In the genomic region with DNA sequence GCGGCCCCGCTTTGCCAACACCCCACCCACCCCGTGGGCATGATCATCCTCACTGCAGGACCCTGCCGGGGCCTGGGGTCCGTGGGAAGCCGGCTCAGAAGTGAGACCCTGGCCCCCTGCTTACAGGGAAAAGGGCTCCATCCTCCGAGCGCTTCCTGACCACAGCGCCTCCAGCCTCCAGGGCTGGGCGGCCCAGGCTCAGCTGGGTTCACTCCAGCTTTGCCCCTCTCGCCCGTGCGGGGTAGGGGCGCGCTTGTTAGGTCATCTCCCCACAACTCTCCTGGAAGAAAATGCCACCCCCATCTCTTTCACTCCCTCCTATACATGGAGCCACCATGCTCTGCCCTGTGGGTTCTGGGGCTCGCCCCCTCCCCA, we compare ENCODE assay signal across 22 cellular contexts. TPM values are rescaled to one million over a fixed set of nuclear protein-coding genes. Genes with fewer than 3 reads are reported as not detected.
DNase-seq lines count a peak whose midpoint lies in the region; ATAC-seq, FAIRE-seq and TF ChIP-seq lines count a peak whose summit lies in the region.
"Had no signal": no experiment of that assay in that cellular context is flagged by ENCODE, and none has a peak within 500 bp of the region (broad histone marks: within the 10 kb centered on the region; RNA-seq: fewer than 3 reads in every experiment).

No MANE protein-coding gene starts in this region.

- H3K4me3 Mint-ChIP-seq in activated naive CD8-positive, alpha-beta T cell: peak overlapping the region; percentile 27
- H3K4me3 Mint-ChIP-seq in activated naive CD8-positive, alpha-beta T cell treated with anti-CD3 and anti-CD28 coated beads, Interleukin-2, amount 50 U/mL, for 24 hours: no peak overlapping the region
- H3K4me3 Mint-ChIP-seq: activated CD4-positive, alpha-beta memory T cell treated with anti-CD3 and anti-CD28 coated beads, Interleukin-2, amount 10 ng/mL, durations not matched to agents 7 days and 5 days; CD4-positive, CD25-positive, alpha-beta regulatory T cell had no signal

- H3K56ac ChIP-seq in H1 (replicated peaks; ENCODE audit: insufficient read length, low read depth, low read length): no peak overlapping the region

- H3K27me3 ChIP-seq in H1 (replicated peaks in 1 of 4; ENCODE audit: control insufficient read depth in 3 of 4, extremely low read depth in 1 of 4, insufficient read depth in 3 of 4, low read length in 3 of 4) (peaks cover 0 to 10% (median 4%) of the 10 kb centered on the region in 4 experiments; a peak in 3 of 7 replicates), upper lobe of right lung (peaks cover 26% of the 10 kb centered on the region), BE2C (peaks cover 28% of the 10 kb centered on the region)

- H4K5ac ChIP-seq in H1 (ENCODE audit: insufficient read length, low read depth, low read length): no peak overlapping the region

- no peak overlapping the region for H4K91ac ChIP-seq in H1 (replicated peaks; ENCODE audit: insufficient read length, low read length)

- no peak for TF ChIP-seq CTCF in H1 (IDR thresholded peaks at IDR 0.05; ENCODE audit: control extremely low read depth in 1 of 3, insufficient read depth in 1 of 3, low read depth in 1 of 3, low read length in 3 of 3)
- TF ChIP-seq CTCF in mucosa of descending colon (IDR thresholded peaks at IDR 0.05): no peak
- no peak for TF ChIP-seq CTCF in upper lobe of right lung (IDR thresholded peaks at IDR 0.05)
- no peak for TF ChIP-seq CTCF in BE2C (IDR thresholded peaks at IDR 0.05; ENCODE audit: low read depth, low read length)

- H3K27ac ChIP-seq in H1 (ENCODE audit: low read depth, low read length) (no peak overlapping the region), upper lobe of right lung (no peak overlapping the region)
- H3K27ac ChIP-seq: A549, lower lobe of right lung, tibial artery had no signal

- H3K27ac Mint-ChIP-seq in activated naive CD8-positive, alpha-beta T cell: no peak overlapping the region
- H3K27ac Mint-ChIP-seq in activated naive CD8-positive, alpha-beta T cell treated with anti-CD3 and anti-CD28 coated beads, Interleukin-2, amount 50 U/mL, for 24 hours: no peak overlapping the region
- H3K27ac Mint-ChIP-seq: activated CD4-positive, alpha-beta memory T cell treated with anti-CD3 and anti-CD28 coated beads, Interleukin-2, amount 10 ng/mL, durations not matched to agents 7 days and 5 days; activated T-helper 17 cell treated with anti-CD3 and anti-CD28 coated beads, Interleukin-2, amount 50 U/mL, for 72 hours; CD4-positive, CD25-positive, alpha-beta regulatory T cell had no signal

- no peak for DNase-seq in activated naive CD8-positive, alpha-beta T cell treated with anti-CD3 and anti-CD28 coated beads, Interleukin-2, amount 50 U/mL, for 24 hours
- peak in 1 of 2 experiments; percentile 54 for DNase-seq in H1 (ENCODE audit: low read depth in 1 of 2, low spot score in 2 of 2)
- no peak for DNase-seq in mucosa of descending colon
- no peak for DNase-seq in upper lobe of right lung
- no peak for DNase-seq in GM03348 (ENCODE audit: low spot score)
- no peak for DNase-seq in activated CD4-positive, alpha-beta T cell treated with anti-CD3 and anti-CD28 coated beads for 48 hours
- DNase-seq in BE2C: no peak
- DNase-seq: activated CD4-positive, alpha-beta memory T cell treated with anti-CD3 and anti-CD28 coated beads, Interleukin-2, amount 10 ng/mL, durations not matched to agents 7 days and 5 days; CD4-positive, CD25-positive, alpha-beta regulatory T cell; hypothalamus; lower lobe of right lung; MM.1S; NCI-H2029 treated with DMSO at 0.1 percent for 48 hours; NCI-H524; stimulated activated CD4-positive, alpha-beta T cell treated with anti-CD3 and anti-CD28 coated beads, Interleukin-2, amount 100 ng/mL, for 24 hours; tibial artery had no signal

- no peak overlapping the region for H3K9ac ChIP-seq in H1 (replicated peaks in 1 of 4; ENCODE audit: extremely low read depth in 1 of 4, low read depth in 3 of 4, low read length in 3 of 4)

- peaks cover 0 to 3% (median 0%) of the 10 kb centered on the region in 4 experiments; a peak in 3 of 7 replicates for H3K4me1 ChIP-seq in H1 (replicated peaks in 1 of 4; ENCODE audit: control insufficient read depth in 3 of 4, insufficient read depth in 4 of 4, low read length in 3 of 4)
- H3K4me1 ChIP-seq in mucosa of descending colon (ENCODE audit: low read depth): no peaks in the 10 kb centered on the region
- H3K4me1 ChIP-seq in upper lobe of right lung: peaks cover 16% of the 10 kb centered on the region
- no peaks in the 10 kb centered on the region for H3K4me1 ChIP-seq in BE2C
- H3K4me1 ChIP-seq: A549 had no signal

- H2BK12ac ChIP-seq in H1 (ENCODE audit: low read depth, low read length): no peak overlapping the region

- peaks cover 5% of the 10 kb centered on the region for H3K4me1 Mint-ChIP-seq in activated naive CD8-positive, alpha-beta T cell (ENCODE audit: low read depth)
- H3K4me1 Mint-ChIP-seq in activated naive CD8-positive, alpha-beta T cell treated with anti-CD3 and anti-CD28 coated beads, Interleukin-2, amount 50 U/mL, for 24 hours: peaks cover 6% of the 10 kb centered on the region
- H3K4me1 Mint-ChIP-seq: activated T-helper 17 cell treated with anti-CD3 and anti-CD28 coated beads, Interleukin-2, amount 50 U/mL, for 72 hours had no signal

- H3K23me2 ChIP-seq in H1 (ENCODE audit: low read depth, low read length): peaks cover 9% of the 10 kb centered on the region; the same call in 1 of the 2 replicates

- H3K36me3 ChIP-seq in H1 (ENCODE audit: control insufficient read depth in 2 of 4, insufficient read depth in 4 of 4, low read length in 3 of 4): no peaks in the 10 kb centered on the region
- H3K36me3 ChIP-seq in mucosa of descending colon (ENCODE audit: low read depth): no peaks in the 10 kb centered on the region
- H3K36me3 ChIP-seq in upper lobe of right lung: no peaks in the 10 kb centered on the region
- no peaks in the 10 kb centered on the region for H3K36me3 ChIP-seq in BE2C
- H3K36me3 ChIP-seq: lower lobe of right lung, tibial artery had no signal

- no peak for TF ChIP-seq EP300 in H1 (IDR thresholded peaks at IDR 0.05; ENCODE audit: borderline replicate concordance in 1 of 2, low read depth in 2 of 2, low read length in 2 of 2)

- H2BK15ac ChIP-seq in H1 (ENCODE audit: low read length): no peak overlapping the region

- no peak overlapping the region for H2BK20ac ChIP-seq in H1 (ENCODE audit: low read length)

- ATAC-seq in activated naive CD8-positive, alpha-beta T cell treated with anti-CD3 and anti-CD28 coated beads, Interleukin-2, amount 50 U/mL, for 24 hours: no peak
- peak; percentile 8 for ATAC-seq in mucosa of descending colon
- ATAC-seq in upper lobe of right lung: peak; percentile 17
- ATAC-seq: A549 had no signal

- peak overlapping the region; percentile 46 to 82 for H3K4me2 ChIP-seq in H1 (ENCODE audit: insufficient read depth in 1 of 2, low read depth in 2 of 2, low read length in 2 of 2)
- H3K4me2 ChIP-seq: A549 had no signal

- H3K27me3 Mint-ChIP-seq in activated naive CD8-positive, alpha-beta T cell: peaks cover 26% of the 10 kb centered on the region
- peaks cover 44% of the 10 kb centered on the region for H3K27me3 Mint-ChIP-seq in activated naive CD8-positive, alpha-beta T cell treated with anti-CD3 and anti-CD28 coated beads, Interleukin-2, amount 50 U/mL, for 24 hours

- no peak overlapping the region for H3K14ac ChIP-seq in H1 (ENCODE audit: insufficient read length)

- WGBS in H1 (ENCODE audit: extremely low coverage in 1 of 2, insufficient coverage in 1 of 2, insufficient read length in 1 of 2, insufficient replicate concordance in 2 of 2, low coverage in 1 of 2, low lambda C conversion rate in 2 of 2, missing lambda C conversion rate in 1 of 2), 2 experiments: 22% methylated on average over 12 of the region's 16 CpGs; no CpG with 5 or more reads in 1 of the 2 experiments

- H2BK5ac ChIP-seq in H1 (ENCODE audit: low read depth, low read length): no peak overlapping the region; the same call in 1 of the 2 replicates

- H3K9me3 ChIP-seq in H1 (ENCODE audit: insufficient read depth in 2 of 2, low read depth in 1 of 2, low read length in 1 of 2) (no peaks in the 10 kb centered on the region), mucosa of descending colon (no peaks in the 10 kb centered on the region), upper lobe of right lung (no peaks in the 10 kb centered on the region), BE2C (no peaks in the 10 kb centered on the region)
- H3K9me3 ChIP-seq: A549, lower lobe of right lung, tibial artery had no signal

- TF ChIP-seq RAD21 in H1 (IDR thresholded peaks at IDR 0.05 in 1 of 2, conservative IDR thresholded peaks at IDR 0.05 in 1 of 2; ENCODE audit: low read depth in 2 of 2, low read length in 2 of 2): no peak

- no peak overlapping the region for H2BK120ac ChIP-seq in H1 (replicated peaks; ENCODE audit: low read depth, low read length)

- H3K79me1 ChIP-seq in H1 (ENCODE audit: low read depth, low read length): no peaks in the 10 kb centered on the region

- no peak for FAIRE-seq in H1 (lab: Jason Lieb, UNC)
- FAIRE-seq: A549 had no signal

- H3K23ac ChIP-seq in H1 (ENCODE audit: insufficient read length): no peak overlapping the region

- peak overlapping the region; percentile 20; the same call in 1 of the 2 replicates for H4K8ac ChIP-seq in H1 (ENCODE audit: extremely low read depth, insufficient read depth, low read length)

- TF ChIP-seq POLR2A in H1 (IDR thresholded peaks at IDR 0.05; ENCODE audit: control extremely low read depth in 1 of 2, low read depth in 2 of 2, low read length in 2 of 2): no peak

- H2AK5ac ChIP-seq in H1 (ENCODE audit: low read depth, low read length): no peak overlapping the region

- no peak overlapping the region for H3K4ac ChIP-seq in H1 (replicated peaks; ENCODE audit: insufficient read length, low read depth, low read length)

- H3K4me3 ChIP-seq in H1 (ENCODE audit: extremely low read depth in 1 of 4, insufficient read depth in 2 of 4, low read depth in 3 of 4, low read length in 4 of 4): peak overlapping the region; percentile 31 to 64 (median 40)
- H3K4me3 ChIP-seq in mucosa of descending colon: no peak overlapping the region
- H3K4me3 ChIP-seq in upper lobe of right lung: peak overlapping the region; percentile 23
- no peak overlapping the region for H3K4me3 ChIP-seq in BE2C (ENCODE audit: low read depth, low read length)
- H3K4me3 ChIP-seq: A549 had no signal

- no peaks in the 10 kb centered on the region for H3K9me3 Mint-ChIP-seq in activated naive CD8-positive, alpha-beta T cell (ENCODE audit: low read depth)
- H3K9me3 Mint-ChIP-seq in activated naive CD8-positive, alpha-beta T cell treated with anti-CD3 and anti-CD28 coated beads, Interleukin-2, amount 50 U/mL, for 24 hours: no peaks in the 10 kb centered on the region
- H3K9me3 Mint-ChIP-seq: activated CD4-positive, alpha-beta memory T cell treated with anti-CD3 and anti-CD28 coated beads, Interleukin-2, amount 10 ng/mL, durations not matched to agents 7 days and 5 days; activated T-helper 17 cell treated with anti-CD3 and anti-CD28 coated beads, Interleukin-2, amount 50 U/mL, for 72 hours had no signal

- H3K18ac ChIP-seq in H1 (ENCODE audit: extremely low read depth, low read length): no peak overlapping the region

- no peaks in the 10 kb centered on the region for H3K79me2 ChIP-seq in H1 (ENCODE audit: control insufficient read depth in 1 of 2, insufficient read depth in 2 of 2, low read length in 2 of 2)

- no peak overlapping the region for H2AFZ ChIP-seq in H1 (ENCODE audit: low read length)

- POLR2A ChIA-PET in H1 (lab: Charles Lee; ENCODE audit: partially characterized antibody): no interaction called here

- intact Hi-C loops in mucosa of descending colon (cut with DNase I, micrococcal nuclease) (no loop called here), upper lobe of right lung (cut with DNase I) (no loop called here)

- no peaks in the 10 kb centered on the region for H3K36me3 Mint-ChIP-seq in activated naive CD8-positive, alpha-beta T cell
- no peaks in the 10 kb centered on the region for H3K36me3 Mint-ChIP-seq in activated naive CD8-positive, alpha-beta T cell treated with anti-CD3 and anti-CD28 coated beads, Interleukin-2, amount 50 U/mL, for 24 hours (ENCODE audit: low read depth)
- H3K36me3 Mint-ChIP-seq: CD4-positive, CD25-positive, alpha-beta regulatory T cell had no signal

- CTCF ChIA-PET in H1 (lab: Charles Lee; ENCODE audit: partially characterized antibody): interaction anchor here (0.8 to 2.2 kb wide), 4 partner anchors 13 to 19 kb away, joined by 3 to 8 read pairs (median 4); no protein-coding TSS in a partner anchor

- H4K20me1 ChIP-seq in H1 (replicated peaks in 1 of 2; ENCODE audit: control insufficient read depth in 1 of 2, insufficient read depth in 2 of 2, low read length in 2 of 2): no peaks in the 10 kb centered on the region

RNA-seq across cellular contexts. Expression of a gene that starts 6.6 kb away (rescaled TPM):
- total RNA-seq in H1 (2021; fragmentation: NEBNext Ultra II Directional; extraction: Animal tissue kit (Norgen Biotek cat#: 25700)): not detected in 2 replicates
- 0.09 and 0.11 TPM in 2 replicates for polyA plus RNA-seq in H1 (2011; rRNA removed)
- 0.34 TPM for polyA plus RNA-seq in H1 (2011; cell fraction: cytosol; rRNA removed)
- polyA plus RNA-seq in H1 (2011; cell fraction: nucleus; rRNA removed): 0.39 TPM
- polyA plus RNA-seq in H1 (2012, experiment 1 of 2): 0.23 to 0.50 TPM (median 0.29 TPM) in 3 of 4 replicates, not detected in the other
- not detected for polyA plus RNA-seq in H1 (2012, experiment 2 of 2)
- polyA plus RNA-seq in H1 (2013, experiment 1 of 2): 0.08 TPM
- not detected for polyA plus RNA-seq in H1 (2013, experiment 2 of 2)
- not detected in 2 replicates for polyA minus RNA-seq in H1 (2011; rRNA and poly(A)+ RNA removed)
- polyA minus RNA-seq in H1 (2011; cell fraction: cytosol; rRNA and poly(A)+ RNA removed): not detected
- polyA minus RNA-seq in H1 (2011; cell fraction: nucleus; rRNA and poly(A)+ RNA removed): not detected
- total RNA-seq in mucosa of descending colon (under 1 TPM in 1 of 3 donors, not detected in 2; 0.32 TPM), upper lobe of right lung (not detected)
- not detected for polyA plus RNA-seq in BE2C (2012; ENCODE audit: insufficient read depth, insufficient read length, low read depth)
- total RNA-seq: activated CD4-positive, alpha-beta memory T cell treated with anti-CD3 and anti-CD28 coated beads, Interleukin-2, amount 10 ng/mL, durations not matched to agents 7 days and 5 days; activated T-helper 17 cell treated with anti-CD3 and anti-CD28 coated beads, Interleukin-2, amount 50 U/mL, for 72 hours; CD4-positive, CD25-positive, alpha-beta regulatory T cell; dermis microvascular lymphatic vessel endothelial cell; H4; lower lobe of right lung; OCI-LY7 had no signal
- polyA plus RNA-seq: A549; CD4-positive, CD25-positive, alpha-beta regulatory T cell had no signal

RNA-seq across cellular contexts. Expression of a gene that starts 14.7 kb away (rescaled TPM):
- total RNA-seq in H1 (2021; fragmentation: NEBNext Ultra II Directional; extraction: Animal tissue kit (Norgen Biotek cat#: 25700)): 23.8 and 24.2 TPM in 2 replicates
- 18.0 and 24.0 TPM in 2 replicates for polyA plus RNA-seq in H1 (2011; rRNA removed)
- 17.7 TPM for polyA plus RNA-seq in H1 (2011; cell fraction: cytosol; rRNA removed)
- 21.8 TPM for polyA plus RNA-seq in H1 (2011; cell fraction: nucleus; rRNA removed)
- polyA plus RNA-seq in H1 (2012, experiment 1 of 2): 27.0 to 42.2 TPM (median 33.4 TPM) in 4 replicates
- polyA plus RNA-seq in H1 (2012, experiment 2 of 2): 15.4 TPM
- 22.8 TPM for polyA plus RNA-seq in H1 (2013, experiment 1 of 2)
- 20.2 TPM for polyA plus RNA-seq in H1 (2013, experiment 2 of 2)
- polyA minus RNA-seq in H1 (2011; rRNA and poly(A)+ RNA removed): 18.4 and 20.3 TPM in 2 replicates
- polyA minus RNA-seq in H1 (2011; cell fraction: cytosol; rRNA and poly(A)+ RNA removed): 7.6 TPM
- polyA minus RNA-seq in H1 (2011; cell fraction: nucleus; rRNA and poly(A)+ RNA removed): 22.2 TPM
- total RNA-seq in mucosa of descending colon (10 to 100 TPM; 17.3 to 27.0 (median 24.6) TPM), upper lobe of right lung (13.3 TPM)
- polyA plus RNA-seq in BE2C (2012; ENCODE audit: insufficient read depth, insufficient read length, low read depth): 7.3 TPM

Comparison
In these comparisons a context has a peak if more than half of its experiments do, and no peak if none do; other contexts are left out.
1. H3K4me3 ChIP-seq: peak in H1 (4 of 4) and upper lobe of right lung (single experiment); none in mucosa of descending colon (single experiment) and BE2C (single experiment).